ENCODE assay signal across 1 cellular context in the genomic region with DNA sequence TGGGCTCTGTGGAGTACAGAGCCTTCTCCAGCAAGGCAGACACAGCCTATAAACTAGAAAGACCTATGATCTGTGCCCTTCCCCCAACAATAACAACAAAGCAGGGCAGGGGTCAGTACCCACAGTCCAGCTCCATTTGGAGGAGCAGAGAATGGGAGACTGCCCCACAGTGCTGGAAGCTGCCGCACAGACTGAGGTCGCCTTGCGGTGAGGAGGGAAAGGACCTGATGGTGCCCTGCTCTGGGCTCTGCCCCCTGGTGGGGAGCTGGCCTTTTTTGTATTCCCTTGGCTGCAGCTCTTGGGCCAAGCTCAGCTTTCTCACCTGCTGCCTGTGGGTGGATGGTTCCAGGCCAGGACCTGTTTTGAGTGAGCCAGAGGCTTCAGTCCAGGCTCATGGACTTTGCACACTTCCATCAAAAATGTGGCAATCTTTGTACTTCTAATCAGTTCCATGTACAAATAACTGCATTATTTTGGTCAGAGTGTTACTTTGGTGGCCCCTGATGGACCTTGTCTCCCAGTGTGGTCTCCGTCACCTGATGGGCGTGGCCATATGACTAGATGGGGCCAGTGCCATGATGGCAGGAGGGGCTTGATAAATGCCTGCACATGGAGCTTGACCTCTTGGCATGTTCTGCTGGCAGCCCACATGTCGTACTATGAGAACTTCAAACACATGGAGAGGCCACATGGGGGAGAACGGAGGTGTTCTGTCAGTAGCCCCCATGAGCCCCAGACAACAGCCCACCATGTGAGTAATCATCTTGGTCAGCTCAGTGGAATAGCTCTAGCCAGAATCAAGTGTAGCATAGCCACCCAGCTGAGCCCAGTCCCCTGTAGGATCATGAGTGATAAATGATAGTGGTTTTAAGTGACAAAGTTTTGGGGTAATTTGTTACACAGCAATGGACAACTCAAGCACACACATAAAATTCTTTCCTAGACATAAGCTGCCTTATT.
TF ChIP-seq lines count a peak whose summit lies in the region.

No MANE protein-coding gene starts in this region.

TF ChIP-seq in HepG2, 621 proteins besides CTCF, POLR2A, EP300 and RAD21 (continued from another document and continues in another):
- TF ChIP-seq NCOR1 (IDR thresholded peaks at IDR 0.05; ENCODE audit: borderline replicate concordance, low read length) (peak; percentile 95), PHF20 (CRISPR knock-in tag; IDR thresholded peaks at IDR 0.05) (no peak), WIZ (CRISPR knock-in tag; IDR thresholded peaks at IDR 0.05) (peak; percentile 68), ISL2 (CRISPR knock-in tag; IDR thresholded peaks at IDR 0.05) (peak; percentile 80), ZNF326 (CRISPR knock-in tag; IDR thresholded peaks at IDR 0.05; ENCODE audit: borderline replicate concordance) (no peak), ZNF746 (CRISPR knock-in tag; IDR thresholded peaks at IDR 0.05) (no peak), ZNF841 (CRISPR knock-in tag; IDR thresholded peaks at IDR 0.05; ENCODE audit: borderline replicate concordance) (no peak), NCOA1 (CRISPR knock-in tag; IDR thresholded peaks at IDR 0.05) (peak; percentile 75; the same call in 1 of the 2 replicates), ZNF781 (CRISPR knock-in tag; IDR thresholded peaks at IDR 0.05; ENCODE audit: borderline replicate concordance, not compliant biosample characterization) (peak; percentile 93), SNRNP70 (IDR thresholded peaks at IDR 0.05; ENCODE audit: low read depth, low read length) (no peak), BORCS8-MEF2B (CRISPR knock-in tag; IDR thresholded peaks at IDR 0.05) (peak; percentile 80), MIER2 (CRISPR knock-in tag; IDR thresholded peaks at IDR 0.05) (peak; percentile 76), ZNF816 (CRISPR knock-in tag; IDR thresholded peaks at IDR 0.05; ENCODE audit: borderline replicate concordance) (no peak; the same call in 1 of the 2 replicates), JUND (CRISPR knock-in tag; IDR thresholded peaks at IDR 0.05) (peak; percentile 50; the same call in 1 of the 2 replicates), CHD2 (IDR thresholded peaks at IDR 0.05; ENCODE audit: low read depth, low read length) (no peak), RNF2 (conservative IDR thresholded peaks at IDR 0.05; ENCODE audit: low read depth) (0 out of 2 replicates have a peak, but pooled peaks have one; percentile 23), GZF1 (CRISPR knock-in tag; IDR thresholded peaks at IDR 0.05) (0 out of 2 replicates have a peak, but pooled peaks have one; percentile 66), ZNF12 (CRISPR knock-in tag; IDR thresholded peaks at IDR 0.05) (no peak), MEF2D (CRISPR knock-in tag; IDR thresholded peaks at IDR 0.05) (peak; percentile 93), ZBTB38 (CRISPR knock-in tag; IDR thresholded peaks at IDR 0.05) (no peak; the same call in 1 of the 2 replicates), GATAD2A (CRISPR knock-in tag; IDR thresholded peaks at IDR 0.05) (peak; percentile 84), SMAD3 (CRISPR knock-in tag; IDR thresholded peaks at IDR 0.05) (0 out of 2 replicates have a peak, but pooled peaks have one; percentile 61), HMGA1 (CRISPR knock-in tag; conservative IDR thresholded peaks at IDR 0.05) (no peak)
- TF ChIP-seq, protein P1, sequence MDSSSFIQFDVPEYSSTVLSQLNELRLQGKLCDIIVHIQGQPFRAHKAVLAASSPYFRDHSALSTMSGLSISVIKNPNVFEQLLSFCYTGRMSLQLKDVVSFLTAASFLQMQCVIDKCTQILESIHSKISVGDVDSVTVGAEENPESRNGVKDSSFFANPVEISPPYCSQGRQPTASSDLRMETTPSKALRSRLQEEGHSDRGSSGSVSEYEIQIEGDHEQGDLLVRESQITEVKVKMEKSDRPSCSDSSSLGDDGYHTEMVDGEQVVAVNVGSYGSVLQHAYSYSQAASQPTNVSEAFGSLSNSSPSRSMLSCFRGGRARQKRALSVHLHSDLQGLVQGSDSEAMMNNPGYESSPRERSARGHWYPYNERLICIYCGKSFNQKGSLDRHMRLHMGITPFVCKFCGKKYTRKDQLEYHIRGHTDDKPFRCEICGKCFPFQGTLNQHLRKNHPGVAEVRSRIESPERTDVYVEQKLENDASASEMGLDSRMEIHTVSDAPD (CRISPR knock-in tag; IDR thresholded peaks at IDR 0.05) = peak; percentile 88; the same call in 1 of the 2 replicates
- TF ChIP-seq, protein P2, sequence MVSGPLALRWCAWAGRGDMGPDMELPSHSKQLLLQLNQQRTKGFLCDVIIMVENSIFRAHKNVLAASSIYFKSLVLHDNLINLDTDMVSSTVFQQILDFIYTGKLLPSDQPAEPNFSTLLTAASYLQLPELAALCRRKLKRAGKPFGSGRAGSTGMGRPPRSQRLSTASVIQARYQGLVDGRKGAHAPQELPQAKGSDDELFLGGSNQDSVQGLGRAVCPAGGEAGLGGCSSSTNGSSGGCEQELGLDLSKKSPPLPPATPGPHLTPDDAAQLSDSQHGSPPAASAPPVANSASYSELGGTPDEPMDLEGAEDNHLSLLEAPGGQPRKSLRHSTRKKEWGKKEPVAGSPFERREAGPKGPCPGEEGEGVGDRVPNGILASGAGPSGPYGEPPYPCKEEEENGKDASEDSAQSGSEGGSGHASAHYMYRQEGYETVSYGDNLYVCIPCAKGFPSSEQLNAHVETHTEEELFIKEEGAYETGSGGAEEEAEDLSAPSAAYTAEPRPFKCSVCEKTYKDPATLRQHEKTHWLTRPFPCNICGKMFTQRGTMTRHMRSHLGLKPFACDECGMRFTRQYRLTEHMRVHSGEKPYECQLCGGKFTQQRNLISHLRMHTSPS (CRISPR knock-in tag; IDR thresholded peaks at IDR 0.05; ENCODE audit: low read depth) = no peak
- TF ChIP-seq, protein P3, sequence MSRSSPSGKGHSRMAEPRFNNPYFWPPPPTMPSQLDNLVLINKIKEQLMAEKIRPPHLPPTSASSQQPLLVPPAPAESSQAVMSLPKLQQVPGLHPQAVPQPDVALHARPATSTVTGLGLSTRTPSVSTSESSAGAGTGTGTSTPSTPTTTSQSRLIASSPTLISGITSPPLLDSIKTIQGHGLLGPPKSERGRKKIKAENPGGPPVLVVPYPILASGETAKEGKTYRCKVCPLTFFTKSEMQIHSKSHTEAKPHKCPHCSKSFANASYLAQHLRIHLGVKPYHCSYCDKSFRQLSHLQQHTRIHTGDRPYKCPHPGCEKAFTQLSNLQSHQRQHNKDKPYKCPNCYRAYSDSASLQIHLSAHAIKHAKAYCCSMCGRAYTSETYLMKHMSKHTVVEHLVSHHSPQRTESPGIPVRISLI (CRISPR knock-in tag; IDR thresholded peaks at IDR 0.05; ENCODE audit: borderline replicate concordance) = no peak; the same call in 1 of the 2 replicates
- TF ChIP-seq, protein P4, sequence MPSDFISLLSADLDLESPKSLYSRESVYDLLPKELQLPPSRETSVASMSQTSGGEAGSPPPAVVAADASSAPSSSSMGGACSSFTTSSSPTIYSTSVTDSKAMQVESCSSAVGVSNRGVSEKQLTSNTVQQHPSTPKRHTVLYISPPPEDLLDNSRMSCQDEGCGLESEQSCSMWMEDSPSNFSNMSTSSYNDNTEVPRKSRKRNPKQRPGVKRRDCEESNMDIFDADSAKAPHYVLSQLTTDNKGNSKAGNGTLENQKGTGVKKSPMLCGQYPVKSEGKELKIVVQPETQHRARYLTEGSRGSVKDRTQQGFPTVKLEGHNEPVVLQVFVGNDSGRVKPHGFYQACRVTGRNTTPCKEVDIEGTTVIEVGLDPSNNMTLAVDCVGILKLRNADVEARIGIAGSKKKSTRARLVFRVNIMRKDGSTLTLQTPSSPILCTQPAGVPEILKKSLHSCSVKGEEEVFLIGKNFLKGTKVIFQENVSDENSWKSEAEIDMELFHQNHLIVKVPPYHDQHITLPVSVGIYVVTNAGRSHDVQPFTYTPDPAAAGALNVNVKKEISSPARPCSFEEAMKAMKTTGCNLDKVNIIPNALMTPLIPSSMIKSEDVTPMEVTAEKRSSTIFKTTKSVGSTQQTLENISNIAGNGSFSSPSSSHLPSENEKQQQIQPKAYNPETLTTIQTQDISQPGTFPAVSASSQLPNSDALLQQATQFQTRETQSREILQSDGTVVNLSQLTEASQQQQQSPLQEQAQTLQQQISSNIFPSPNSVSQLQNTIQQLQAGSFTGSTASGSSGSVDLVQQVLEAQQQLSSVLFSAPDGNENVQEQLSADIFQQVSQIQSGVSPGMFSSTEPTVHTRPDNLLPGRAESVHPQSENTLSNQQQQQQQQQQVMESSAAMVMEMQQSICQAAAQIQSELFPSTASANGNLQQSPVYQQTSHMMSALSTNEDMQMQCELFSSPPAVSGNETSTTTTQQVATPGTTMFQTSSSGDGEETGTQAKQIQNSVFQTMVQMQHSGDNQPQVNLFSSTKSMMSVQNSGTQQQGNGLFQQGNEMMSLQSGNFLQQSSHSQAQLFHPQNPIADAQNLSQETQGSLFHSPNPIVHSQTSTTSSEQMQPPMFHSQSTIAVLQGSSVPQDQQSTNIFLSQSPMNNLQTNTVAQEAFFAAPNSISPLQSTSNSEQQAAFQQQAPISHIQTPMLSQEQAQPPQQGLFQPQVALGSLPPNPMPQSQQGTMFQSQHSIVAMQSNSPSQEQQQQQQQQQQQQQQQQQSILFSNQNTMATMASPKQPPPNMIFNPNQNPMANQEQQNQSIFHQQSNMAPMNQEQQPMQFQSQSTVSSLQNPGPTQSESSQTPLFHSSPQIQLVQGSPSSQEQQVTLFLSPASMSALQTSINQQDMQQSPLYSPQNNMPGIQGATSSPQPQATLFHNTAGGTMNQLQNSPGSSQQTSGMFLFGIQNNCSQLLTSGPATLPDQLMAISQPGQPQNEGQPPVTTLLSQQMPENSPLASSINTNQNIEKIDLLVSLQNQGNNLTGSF (CRISPR knock-in tag; IDR thresholded peaks at IDR 0.05) = no peak
- TF ChIP-seq, protein P5, sequence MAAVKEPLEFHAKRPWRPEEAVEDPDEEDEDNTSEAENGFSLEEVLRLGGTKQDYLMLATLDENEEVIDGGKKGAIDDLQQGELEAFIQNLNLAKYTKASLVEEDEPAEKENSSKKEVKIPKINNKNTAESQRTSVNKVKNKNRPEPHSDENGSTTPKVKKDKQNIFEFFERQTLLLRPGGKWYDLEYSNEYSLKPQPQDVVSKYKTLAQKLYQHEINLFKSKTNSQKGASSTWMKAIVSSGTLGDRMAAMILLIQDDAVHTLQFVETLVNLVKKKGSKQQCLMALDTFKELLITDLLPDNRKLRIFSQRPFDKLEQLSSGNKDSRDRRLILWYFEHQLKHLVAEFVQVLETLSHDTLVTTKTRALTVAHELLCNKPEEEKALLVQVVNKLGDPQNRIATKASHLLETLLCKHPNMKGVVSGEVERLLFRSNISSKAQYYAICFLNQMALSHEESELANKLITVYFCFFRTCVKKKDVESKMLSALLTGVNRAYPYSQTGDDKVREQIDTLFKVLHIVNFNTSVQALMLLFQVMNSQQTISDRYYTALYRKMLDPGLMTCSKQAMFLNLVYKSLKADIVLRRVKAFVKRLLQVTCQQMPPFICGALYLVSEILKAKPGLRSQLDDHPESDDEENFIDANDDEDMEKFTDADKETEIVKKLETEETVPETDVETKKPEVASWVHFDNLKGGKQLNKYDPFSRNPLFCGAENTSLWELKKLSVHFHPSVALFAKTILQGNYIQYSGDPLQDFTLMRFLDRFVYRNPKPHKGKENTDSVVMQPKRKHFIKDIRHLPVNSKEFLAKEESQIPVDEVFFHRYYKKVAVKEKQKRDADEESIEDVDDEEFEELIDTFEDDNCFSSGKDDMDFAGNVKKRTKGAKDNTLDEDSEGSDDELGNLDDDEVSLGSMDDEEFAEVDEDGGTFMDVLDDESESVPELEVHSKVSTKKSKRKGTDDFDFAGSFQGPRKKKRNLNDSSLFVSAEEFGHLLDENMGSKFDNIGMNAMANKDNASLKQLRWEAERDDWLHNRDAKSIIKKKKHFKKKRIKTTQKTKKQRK (IDR thresholded peaks at IDR 0.05; ENCODE audit: low read length) = no peak
- TF ChIP-seq, protein P6, sequence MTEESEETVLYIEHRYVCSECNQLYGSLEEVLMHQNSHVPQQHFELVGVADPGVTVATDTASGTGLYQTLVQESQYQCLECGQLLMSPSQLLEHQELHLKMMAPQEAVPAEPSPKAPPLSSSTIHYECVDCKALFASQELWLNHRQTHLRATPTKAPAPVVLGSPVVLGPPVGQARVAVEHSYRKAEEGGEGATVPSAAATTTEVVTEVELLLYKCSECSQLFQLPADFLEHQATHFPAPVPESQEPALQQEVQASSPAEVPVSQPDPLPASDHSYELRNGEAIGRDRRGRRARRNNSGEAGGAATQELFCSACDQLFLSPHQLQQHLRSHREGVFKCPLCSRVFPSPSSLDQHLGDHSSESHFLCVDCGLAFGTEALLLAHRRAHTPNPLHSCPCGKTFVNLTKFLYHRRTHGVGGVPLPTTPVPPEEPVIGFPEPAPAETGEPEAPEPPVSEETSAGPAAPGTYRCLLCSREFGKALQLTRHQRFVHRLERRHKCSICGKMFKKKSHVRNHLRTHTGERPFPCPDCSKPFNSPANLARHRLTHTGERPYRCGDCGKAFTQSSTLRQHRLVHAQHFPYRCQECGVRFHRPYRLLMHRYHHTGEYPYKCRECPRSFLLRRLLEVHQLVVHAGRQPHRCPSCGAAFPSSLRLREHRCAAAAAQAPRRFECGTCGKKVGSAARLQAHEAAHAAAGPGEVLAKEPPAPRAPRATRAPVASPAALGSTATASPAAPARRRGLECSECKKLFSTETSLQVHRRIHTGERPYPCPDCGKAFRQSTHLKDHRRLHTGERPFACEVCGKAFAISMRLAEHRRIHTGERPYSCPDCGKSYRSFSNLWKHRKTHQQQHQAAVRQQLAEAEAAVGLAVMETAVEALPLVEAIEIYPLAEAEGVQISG (CRISPR knock-in tag; IDR thresholded peaks at IDR 0.05) = peak; percentile 96
- TF ChIP-seq, protein P7, sequence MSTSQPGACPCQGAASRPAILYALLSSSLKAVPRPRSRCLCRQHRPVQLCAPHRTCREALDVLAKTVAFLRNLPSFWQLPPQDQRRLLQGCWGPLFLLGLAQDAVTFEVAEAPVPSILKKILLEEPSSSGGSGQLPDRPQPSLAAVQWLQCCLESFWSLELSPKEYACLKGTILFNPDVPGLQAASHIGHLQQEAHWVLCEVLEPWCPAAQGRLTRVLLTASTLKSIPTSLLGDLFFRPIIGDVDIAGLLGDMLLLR (CRISPR knock-in tag; IDR thresholded peaks at IDR 0.05) = no peak
- TF ChIP-seq, protein P8, sequence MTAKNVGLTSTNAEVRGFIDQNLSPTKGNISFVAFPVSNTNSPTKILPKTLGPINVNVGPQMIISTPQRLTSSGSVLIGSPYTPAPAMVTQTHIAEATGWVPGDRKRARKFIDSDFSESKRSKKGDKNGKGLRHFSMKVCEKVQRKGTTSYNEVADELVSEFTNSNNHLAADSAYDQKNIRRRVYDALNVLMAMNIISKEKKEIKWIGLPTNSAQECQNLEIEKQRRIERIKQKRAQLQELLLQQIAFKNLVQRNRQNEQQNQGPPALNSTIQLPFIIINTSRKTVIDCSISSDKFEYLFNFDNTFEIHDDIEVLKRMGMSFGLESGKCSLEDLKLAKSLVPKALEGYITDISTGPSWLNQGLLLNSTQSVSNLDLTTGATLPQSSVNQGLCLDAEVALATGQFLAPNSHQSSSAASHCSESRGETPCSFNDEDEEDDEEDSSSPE (CRISPR knock-in tag; IDR thresholded peaks at IDR 0.05) = peak; percentile 72
- TF ChIP-seq, protein P9, sequence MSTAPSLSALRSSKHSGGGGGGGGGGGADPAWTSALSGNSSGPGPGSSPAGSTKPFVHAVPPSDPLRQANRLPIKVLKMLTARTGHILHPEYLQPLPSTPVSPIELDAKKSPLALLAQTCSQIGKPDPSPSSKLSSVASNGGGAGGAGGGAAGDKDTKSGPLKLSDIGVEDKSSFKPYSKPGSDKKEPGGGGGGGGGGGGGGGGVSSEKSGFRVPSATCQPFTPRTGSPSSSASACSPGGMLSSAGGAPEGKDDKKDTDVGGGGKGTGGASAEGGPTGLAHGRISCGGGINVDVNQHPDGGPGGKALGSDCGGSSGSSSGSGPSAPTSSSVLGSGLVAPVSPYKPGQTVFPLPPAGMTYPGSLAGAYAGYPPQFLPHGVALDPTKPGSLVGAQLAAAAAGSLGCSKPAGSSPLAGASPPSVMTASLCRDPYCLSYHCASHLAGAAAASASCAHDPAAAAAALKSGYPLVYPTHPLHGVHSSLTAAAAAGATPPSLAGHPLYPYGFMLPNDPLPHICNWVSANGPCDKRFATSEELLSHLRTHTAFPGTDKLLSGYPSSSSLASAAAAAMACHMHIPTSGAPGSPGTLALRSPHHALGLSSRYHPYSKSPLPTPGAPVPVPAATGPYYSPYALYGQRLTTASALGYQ (CRISPR knock-in tag; IDR thresholded peaks at IDR 0.05) = 0 out of 2 replicates have a peak, but pooled peaks have one; percentile 66
